Comparison of ENCODE assay signal across 8 cellular contexts in the genomic region with DNA sequence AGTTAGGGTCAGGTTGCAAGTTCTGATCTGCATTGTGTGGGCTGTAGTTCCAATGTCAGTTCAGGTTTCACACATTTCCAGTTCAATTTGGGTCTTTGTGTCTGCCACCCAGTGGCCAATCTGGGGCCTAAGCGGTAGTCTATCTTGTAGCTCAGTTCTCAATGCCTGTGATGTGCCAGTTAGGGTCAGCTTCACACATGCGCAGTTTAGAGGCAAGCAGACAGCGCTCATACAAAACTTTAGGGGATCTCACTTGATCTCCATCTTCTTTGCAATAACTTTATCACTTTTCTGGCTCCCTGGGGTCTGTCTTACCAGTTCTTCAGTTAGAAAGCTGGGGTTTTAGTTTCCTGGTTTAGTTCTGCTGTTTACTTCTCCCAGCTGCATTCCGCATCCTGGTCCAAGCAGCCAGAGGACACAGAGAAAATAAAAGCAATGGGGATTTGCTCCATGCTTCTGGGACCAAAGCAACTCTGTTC. TPM values are rescaled to one million over a fixed set of nuclear protein-coding genes. Genes with fewer than 3 reads are reported as not detected.
DNase-seq lines count a peak whose midpoint lies in the region; ATAC-seq and TF ChIP-seq lines count a peak whose summit lies in the region.

No MANE protein-coding gene starts in this region.

- no peaks in the 10 kb centered on the region for H3K4me1 ChIP-seq in lower lobe of right lung

- H3K27ac ChIP-seq in lower lobe of right lung = no peak overlapping the region

- H3K4me3 ChIP-seq in AG10803 (ENCODE audit: low read length) (peak overlapping the region; percentile 26), lower lobe of right lung (no peak overlapping the region)

- TF ChIP-seq CTCF in AG10803 (conservative IDR thresholded peaks at IDR 0.05; ENCODE audit: low read length) (peak; percentile 92), lower lobe of right lung (IDR thresholded peaks at IDR 0.05) (peak; percentile 76)

- intact Hi-C loops in lower lobe of right lung (cut with DNase I) = no loop called here

- peak; percentile 85 for DNase-seq in AG10803 (ENCODE audit: low read depth)
- peak; percentile 55 to 78 for DNase-seq in NCI-H524 (lab: John Stamatoyannopoulos, UW)
- DNase-seq in activated CD4-positive, alpha-beta T cell treated with anti-CD3 and anti-CD28 coated beads, Interleukin-2, amount 50 U/mL, for 24 hours (ENCODE audit: low read depth in 1 of 2, low spot score in 1 of 2) = peak; percentile 12 to 42
- peak; percentile 74 for DNase-seq in ecto neural progenitor cell (ENCODE audit: low spot score)
- peak; percentile 67 for DNase-seq in lower lobe of right lung
- peak; percentile 35 for DNase-seq in stimulated activated CD8-positive, alpha-beta memory T cell treated with anti-CD3 and anti-CD28 coated beads, Interleukin-12 subunit alpha, Interleukin-12 subunit beta, amount 100 ng/mL, for 1 hour (ENCODE audit: low read depth)

- peak; percentile 89 for ATAC-seq in GM19025 (IDR thresholded peaks at IDR 0.05; ENCODE audit: low read depth, unreplicated experiment)
- ATAC-seq in HG03196 (IDR thresholded peaks at IDR 0.05; ENCODE audit: unreplicated experiment) = peak; percentile 89
- ATAC-seq in lower lobe of right lung = peak; percentile 93 to 98

- peaks cover 11% of the 10 kb centered on the region for H3K9me3 ChIP-seq in lower lobe of right lung

- H3K36me3 ChIP-seq in lower lobe of right lung = no peaks in the 10 kb centered on the region

- no peaks in the 10 kb centered on the region for H3K27me3 ChIP-seq in lower lobe of right lung (ENCODE audit: low read depth)

RNA-seq across cellular contexts. Expression of a gene that starts 11.0 kb away (rescaled TPM):
- 51.8 TPM for total RNA-seq in lower lobe of right lung

RNA-seq across cellular contexts. Expression of a gene that starts 22.0 kb away (rescaled TPM):
- 4.4 TPM for total RNA-seq in lower lobe of right lung

Comparison
In these comparisons a context has a peak if more than half of its experiments do, and no peak if none do; other contexts are left out.
1. DNase-seq: peak in every context shown above with its lines; median percentile 85 in AG10803; 74 in ecto neural progenitor cell; 67 in lower lobe of right lung; 66 in NCI-H524; 35 in stimulated activated CD8-positive, alpha-beta memory T cell treated with anti-CD3 and anti-CD28 coated beads, Interleukin-12 subunit alpha, Interleukin-12 subunit beta, amount 100 ng/mL, for 1 hour; 27 in activated CD4-positive, alpha-beta T cell treated with anti-CD3 and anti-CD28 coated beads, Interleukin-2, amount 50 U/mL, for 24 hours.